In genomic region chr18:39435986-39436385, GRCh38 we compare ENCODE assay signal across 16 cellular contexts.
"Had no signal": no experiment of that assay in that cellular context is flagged by ENCODE, and none has a peak within 500 bp of the region (broad histone marks: within the 10 kb centered on the region; RNA-seq: fewer than 3 reads in every experiment).

No MANE protein-coding gene starts in this region.

- ATAC-seq: foreskin keratinocyte; heart left ventricle; naive thymus-derived CD8-positive, alpha-beta T cell had no signal

- DNase-seq: colonic mucosa; dermis blood vessel endothelial cell; esophagus squamous epithelium; foreskin keratinocyte; heart left ventricle; hippocampal formation; mesendoderm; naive thymus-derived CD8-positive, alpha-beta T cell; posterior cingulate gyrus; sigmoid colon; small intestine; stimulated activated CD4-positive, alpha-beta T cell treated with anti-CD3 and anti-CD28 coated beads, Interleukin-12 subunit alpha, Interleukin-12 subunit beta, amount 100 ng/mL, for 4 hours; stimulated activated naive CD4-positive, alpha-beta T cell treated with Interleukin-2 at 50 U/mL for 16 hours; thyroid gland had no signal

- H3K27ac ChIP-seq: colonic mucosa, esophagus squamous epithelium, foreskin keratinocyte, heart left ventricle, right atrium auricular region, sigmoid colon, suprapubic skin, thyroid gland had no signal

- H3K4me3 ChIP-seq: colonic mucosa, esophagus squamous epithelium, heart left ventricle, right atrium auricular region, sigmoid colon, suprapubic skin, thyroid gland had no signal

- H3K27me3 ChIP-seq: colonic mucosa, esophagus squamous epithelium, foreskin keratinocyte, heart left ventricle, right atrium auricular region, sigmoid colon, suprapubic skin, thyroid gland had no signal

- H3K4me1 ChIP-seq: colonic mucosa, esophagus squamous epithelium, foreskin keratinocyte, right atrium auricular region, thyroid gland had no signal

- H3K9me3 ChIP-seq: colonic mucosa, esophagus squamous epithelium, heart left ventricle, right atrium auricular region, sigmoid colon, suprapubic skin, thyroid gland had no signal

- H3K36me3 ChIP-seq: colonic mucosa, esophagus squamous epithelium, heart left ventricle, right atrium auricular region, sigmoid colon, suprapubic skin, thyroid gland had no signal
